In the genomic region with DNA sequence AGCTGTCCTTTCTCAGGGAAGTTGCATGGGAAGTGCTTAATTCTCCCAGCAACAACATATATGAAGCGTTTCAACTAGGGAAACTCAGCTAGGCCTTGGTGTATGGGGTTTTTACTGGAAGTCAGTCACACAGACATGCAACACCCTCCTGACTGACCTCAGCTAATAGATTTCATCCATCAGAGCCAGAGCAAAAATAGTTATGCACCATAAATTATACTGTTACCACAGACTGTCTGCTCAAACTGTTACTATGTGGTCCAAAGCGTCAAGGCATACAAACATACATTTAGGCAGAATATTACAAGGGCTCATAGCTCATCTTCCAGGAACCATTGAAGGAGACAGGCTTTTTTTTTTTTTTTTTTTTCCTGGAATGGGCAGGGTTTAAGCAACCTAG, we compare ENCODE assay signal across 25 cellular contexts.
"Had no signal": no experiment of that assay in that cellular context is flagged by ENCODE, and none has a peak within 500 bp of the region (broad histone marks: within the 10 kb centered on the region; RNA-seq: fewer than 3 reads in every experiment).

No MANE protein-coding gene starts in this region.

- H3K4me2 ChIP-seq: smooth muscle cell had no signal

- H3K27me3 ChIP-seq: heart left ventricle, ovary, suprapubic skin, thyroid gland, uterus had no signal

- H3K4me3 ChIP-seq: coronary artery, heart left ventricle, ovary, smooth muscle cell, suprapubic skin, thyroid gland, uterus had no signal

- H3K27ac ChIP-seq: coronary artery, heart left ventricle, ovary, suprapubic skin, thyroid gland, uterus had no signal

- ATAC-seq: heart left ventricle; natural killer cell; right cardiac atrium; stimulated activated effector memory CD8-positive, alpha-beta T cell treated with anti-CD3 and anti-CD28 coated beads, Interleukin-12 subunit alpha, Interleukin-12 subunit beta, amount 100 ng/mL, for 72 hours; stimulated activated naive CD8-positive, alpha-beta T cell treated with anti-CD3 and anti-CD28 coated beads, Interleukin-15, Interleukin-2, amounts not matched to agents 100 U/mL and 50 U/mL, for 24 hours had no signal

- DNase-seq: effector CD4-positive, alpha-beta T cell; endodermal cell; erythroblast; heart left ventricle; hypothalamus; kidney glomerular epithelial cell; natural killer cell; nucleus accumbens; ovary; right cardiac atrium; stimulated activated CD4-positive, alpha-beta T cell treated with anti-CD3 and anti-CD28 coated beads, Interleukin-2, amount 100 ng/mL, for 48 hours; stimulated activated CD8-positive, alpha-beta memory T cell treated with anti-CD3 and anti-CD28 coated beads, Interleukin-4, amount 100 ng/mL, for 48 hours; stimulated activated naive CD8-positive, alpha-beta T cell treated with anti-CD3 and anti-CD28 coated beads, Interleukin-15, Interleukin-2, amounts not matched to agents 100 U/mL and 50 U/mL, for 24 hours; thyroid gland; uterus had no signal

- H3K27me3 Mint-ChIP-seq: type B pancreatic cell had no signal

- H3K9me3 Mint-ChIP-seq: mesothelial cell of epicardium, neural crest cell, type B pancreatic cell had no signal

- FAIRE-seq: endothelial cell of umbilical vein, frontal cortex, islet of Langerhans had no signal

- H3K4me1 Mint-ChIP-seq: natural killer cell; neural crest cell; stimulated activated effector memory CD8-positive, alpha-beta T cell treated with anti-CD3 and anti-CD28 coated beads, Interleukin-12 subunit alpha, Interleukin-12 subunit beta, amount 100 ng/mL, for 72 hours had no signal

- H3K4me3 Mint-ChIP-seq: endodermal cell; mesothelial cell of epicardium; natural killer cell; neural crest cell; stimulated activated effector memory CD8-positive, alpha-beta T cell treated with anti-CD3 and anti-CD28 coated beads, Interleukin-12 subunit alpha, Interleukin-12 subunit beta, amount 100 ng/mL, for 72 hours; type B pancreatic cell had no signal

- H3K4me1 ChIP-seq: heart left ventricle, suprapubic skin, thyroid gland, uterus had no signal

- H3K36me3 Mint-ChIP-seq: mesothelial cell of epicardium; natural killer cell; stimulated activated effector memory CD8-positive, alpha-beta T cell treated with anti-CD3 and anti-CD28 coated beads, Interleukin-12 subunit alpha, Interleukin-12 subunit beta, amount 100 ng/mL, for 72 hours; type B pancreatic cell had no signal

- H3K27ac Mint-ChIP-seq: endodermal cell; mesothelial cell of epicardium; natural killer cell; stimulated activated effector memory CD8-positive, alpha-beta T cell treated with anti-CD3 and anti-CD28 coated beads, Interleukin-12 subunit alpha, Interleukin-12 subunit beta, amount 100 ng/mL, for 72 hours; type B pancreatic cell had no signal

- H3K9me3 ChIP-seq: ovary, suprapubic skin, thyroid gland, uterus had no signal

- H3K36me3 ChIP-seq: heart left ventricle, ovary, suprapubic skin, thyroid gland, uterus had no signal
